Comparison of ENCODE assay signal across 6 cellular contexts in genomic region chr19:1206733-1207301, GRCh38. TPM values are rescaled to one million over a fixed set of nuclear protein-coding genes. Genes with fewer than 3 reads are reported as not detected.
DNase-seq lines count a peak whose midpoint lies in the region; FAIRE-seq and TF ChIP-seq lines count a peak whose summit lies in the region.

No MANE protein-coding gene starts in this region.

- H3K4me1 ChIP-seq in duodenal mucosa (ENCODE audit: control insufficient read depth in 1 of 2, insufficient read depth in 2 of 2, low read length in 2 of 2) (peaks cover 30 to 38% of the 10 kb centered on the region in 2 donors), prostate gland (replicated peaks) (peaks cover 19% of the 10 kb centered on the region)

- H3K9me3 ChIP-seq in duodenal mucosa (ENCODE audit: control insufficient read depth in 1 of 2, low read length in 2 of 2), result no peaks in the 10 kb centered on the region
- H3K9me3 ChIP-seq in prostate gland, result no peaks in the 10 kb centered on the region

- H3K27me3 ChIP-seq in duodenal mucosa (ENCODE audit: control insufficient read depth in 1 of 2, insufficient read depth in 2 of 2, low read length in 2 of 2) (no peaks in the 10 kb centered on the region), prostate gland (replicated peaks; ENCODE audit: insufficient read depth) (no peaks in the 10 kb centered on the region)

- TF ChIP-seq CTCF in prostate gland (IDR thresholded peaks at IDR 0.05), result no peak

- H3K36me3 ChIP-seq in duodenal mucosa (ENCODE audit: control insufficient read depth in 1 of 2, insufficient read depth in 2 of 2, low read length in 2 of 2) (peaks cover 2 to 9% of the 10 kb centered on the region in 2 donors), prostate gland (no peaks in the 10 kb centered on the region)

- 3% methylated on average over 32 of the region's 32 CpGs for WGBS in prostate gland

- FAIRE-seq in urothelium cell line (lab: Jason Lieb, UNC), result no peak

- peak; percentile 47 for DNase-seq in activated T-cell treated with anti-CD3 and anti-CD28 coated beads, Interleukin-2, amount 50 U/mL, for 1 hour
- DNase-seq in activated T-cell treated with anti-CD3 and anti-CD28 coated beads for 4 hours (no peak), prostate gland (ENCODE audit: low spot score) (no peak), anterior cingulate cortex (lab: John Stamatoyannopoulos, UW) (no peak), urothelium cell line (ENCODE audit: low spot score) (no peak)

- H3K27ac ChIP-seq in duodenal mucosa (ENCODE audit: low read depth, low read length), result peak overlapping the region; percentile 88
- peak overlapping the region; percentile 68 to 79 for H3K27ac ChIP-seq in prostate gland

- peak overlapping the region; percentile 81 for H3K9ac ChIP-seq in duodenal mucosa (ENCODE audit: low read depth in 1 of 2, low read length in 2 of 2)

- TF ChIP-seq POLR2A in prostate gland (IDR thresholded peaks at IDR 0.05), result no peak

- H3K4me3 ChIP-seq in duodenal mucosa (ENCODE audit: low read depth in 1 of 2, low read length in 2 of 2), result peak overlapping the region; percentile 75 to 84
- peak overlapping the region; percentile 61 to 68 for H3K4me3 ChIP-seq in prostate gland

- intact Hi-C loops in prostate gland (cut with DNase I), result no loop called here

RNA-seq across cellular contexts. Expression of gene STK11, which starts 1.2 kb away (rescaled TPM):
- total RNA-seq in prostate gland, result 100 to 1,000 TPM in 1 of 2 donors, 10 to 100 TPM in 1; 75.1 to 157 TPM

RNA-seq across cellular contexts. Expression of gene CBARP, which starts 31.0 kb away (rescaled TPM):
- 1 to 10 TPM in 1 of 2 donors, under 1 TPM in 1; 0.68 to 4.4 TPM for total RNA-seq in prostate gland

RNA-seq across cellular contexts. Expression of gene SBNO2, which starts 32.7 kb away (rescaled TPM):
- total RNA-seq in prostate gland, result 10 to 100 TPM; 32.5 to 79.9 TPM

RNA-seq across cellular contexts. Expression of gene ATP5F1D, which starts 34.7 kb away (rescaled TPM):
- 100 to 1,000 TPM; 109 to 151 TPM for total RNA-seq in prostate gland

RNA-seq across cellular contexts. Expression of gene MIDN, which starts 41.6 kb away (rescaled TPM):
- 10 to 100 TPM; 35.8 to 42.9 TPM for total RNA-seq in prostate gland
